ENCODE assay signal across 10 cellular contexts in the genomic region with DNA sequence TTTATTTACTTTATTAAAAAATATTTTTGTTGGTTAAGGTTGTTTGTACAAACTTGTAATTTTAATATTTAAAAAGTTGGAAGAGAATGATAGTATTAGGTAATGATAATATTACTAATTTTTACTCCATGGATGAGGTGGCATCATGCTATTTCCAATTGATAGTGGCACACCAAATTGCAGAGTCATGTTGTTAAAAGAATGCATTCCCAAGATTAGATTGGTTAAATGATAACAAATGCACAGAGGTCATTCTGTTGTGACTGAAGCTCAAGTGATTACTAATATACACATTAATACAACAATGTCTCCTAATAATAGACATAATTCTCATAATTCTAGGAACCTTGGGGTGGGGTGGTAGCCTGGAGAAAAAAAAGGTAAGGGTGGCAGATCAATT. TPM values are rescaled to one million over a fixed set of nuclear protein-coding genes. Genes with fewer than 3 reads are reported as not detected.
DNase-seq lines count a peak whose midpoint lies in the region; ATAC-seq and TF ChIP-seq lines count a peak whose summit lies in the region.
"Had no signal": no experiment of that assay in that cellular context is flagged by ENCODE, and none has a peak within 500 bp of the region (broad histone marks: within the 10 kb centered on the region; RNA-seq: fewer than 3 reads in every experiment).

No MANE protein-coding gene starts in this region.

- DNase-seq in T-helper 2 cell treated with Interferon-gamma antibody and Interleukin-4, amounts not matched to agents 5 μg/mL and 100 μg/mL, for 36 hours (ENCODE audit: low spot score) = no peak
- DNase-seq in T-helper 2 cell = no peak
- no peak for DNase-seq in HCT116 (ENCODE audit: low read depth, low spot score)
- no peak for DNase-seq in activated CD8-positive, alpha-beta T cell treated with anti-CD3 and anti-CD28 coated beads for 36 hours
- DNase-seq in mesenchymal stem cell = no peak
- no peak for DNase-seq in SKM-1 treated with dmso at 0.1 percent for 144 hours (lab: John Stamatoyannopoulos, UW; ENCODE audit: unreplicated experiment)
- DNase-seq in kidney glomerular epithelial cell (lab: John Stamatoyannopoulos, UW) = no peak

- peaks cover 27% of the 10 kb centered on the region for H3K9me3 Mint-ChIP-seq in T-helper 2 cell treated with Interferon-gamma antibody and Interleukin-4, amounts not matched to agents 5 μg/mL and 100 μg/mL, for 36 hours
- H3K9me3 Mint-ChIP-seq in activated CD8-positive, alpha-beta T cell treated with anti-CD3 and anti-CD28 coated beads for 36 hours = peaks cover 15% of the 10 kb centered on the region

- no peak overlapping the region for H2BK12ac ChIP-seq in mesenchymal stem cell (ENCODE audit: low read length in 2 of 2)

- H3K4ac ChIP-seq in mesenchymal stem cell (ENCODE audit: low read depth in 1 of 2, low read length in 2 of 2) = no peak overlapping the region

- H3K4me3 ChIP-seq in HCT116 (replicated peaks in 1 of 2; ENCODE audit: low read depth in 1 of 2, low read length in 2 of 2) (no peak overlapping the region), mesenchymal stem cell (ENCODE audit: insufficient read depth in 1 of 2, low read depth in 1 of 2, low read length in 2 of 2) (no peak overlapping the region)
- H3K4me3 ChIP-seq: cardiac muscle cell, neural progenitor cell had no signal

- H3K36me3 ChIP-seq in HCT116 (ENCODE audit: control insufficient read depth in 1 of 2, insufficient read depth in 2 of 2, low read length in 2 of 2) (no peaks in the 10 kb centered on the region), mesenchymal stem cell (ENCODE audit: control insufficient read depth in 1 of 2, insufficient read depth in 2 of 2, low read depth in 1 of 2, low read length in 2 of 2) (no peaks in the 10 kb centered on the region)
- H3K36me3 ChIP-seq: cardiac muscle cell, neural progenitor cell had no signal

- TF ChIP-seq RAD21 in HCT116 (IDR thresholded peaks at IDR 0.05; ENCODE audit: low read depth) = no peak

- no peaks in the 10 kb centered on the region for H3K27me3 Mint-ChIP-seq in T-helper 2 cell treated with Interferon-gamma antibody and Interleukin-4, amounts not matched to agents 5 μg/mL and 100 μg/mL, for 36 hours (ENCODE audit: low read depth)
- no peaks in the 10 kb centered on the region for H3K27me3 Mint-ChIP-seq in activated CD8-positive, alpha-beta T cell treated with anti-CD3 and anti-CD28 coated beads for 36 hours

- peak overlapping the region; percentile 76 for H3K27ac Mint-ChIP-seq in T-helper 2 cell treated with Interferon-gamma antibody and Interleukin-4, amounts not matched to agents 5 μg/mL and 100 μg/mL, for 36 hours
- H3K27ac Mint-ChIP-seq in activated CD8-positive, alpha-beta T cell treated with anti-CD3 and anti-CD28 coated beads for 36 hours = peak overlapping the region; percentile 68
- H3K27ac Mint-ChIP-seq: neural progenitor cell had no signal

- POLR2A ChIA-PET in HCT116 (lab: Charles Lee) = no interaction called here
- POLR2A ChIA-PET in activated CD8-positive, alpha-beta T cell treated with anti-CD3 and anti-CD28 coated beads for 36 hours (lab: Charles Lee) = interaction anchor here (0.7 to 1.4 kb wide), 3 partner anchors 26 to 311 kb away, joined by 3 to 6 read pairs (median 3); a partner anchor contains a TSS

- no peaks in the 10 kb centered on the region for H4K20me1 ChIP-seq in HCT116 (ENCODE audit: insufficient read depth)

- peaks cover 46% of the 10 kb centered on the region for H3K36me3 Mint-ChIP-seq in T-helper 2 cell treated with Interferon-gamma antibody and Interleukin-4, amounts not matched to agents 5 μg/mL and 100 μg/mL, for 36 hours (ENCODE audit: low read depth)
- peaks cover 27% of the 10 kb centered on the region for H3K36me3 Mint-ChIP-seq in activated CD8-positive, alpha-beta T cell treated with anti-CD3 and anti-CD28 coated beads for 36 hours (ENCODE audit: low read depth)
- H3K36me3 Mint-ChIP-seq: neural progenitor cell had no signal

- no peak overlapping the region for H2BK120ac ChIP-seq in mesenchymal stem cell (ENCODE audit: low read depth, low read length)

- H3K23ac ChIP-seq in mesenchymal stem cell (ENCODE audit: low read length in 2 of 2) = no peak overlapping the region

- BruUV-seq in HCT116 (replicated peaks; lab: Mats Ljungman, UMichigan) = no TSS peak

- no peak overlapping the region for H2AK5ac ChIP-seq in mesenchymal stem cell (ENCODE audit: low read length, severe bottlenecking)

- no peak overlapping the region for H2BK15ac ChIP-seq in mesenchymal stem cell (ENCODE audit: low read depth, poor library complexity, severe bottlenecking)

- no peaks in the 10 kb centered on the region for H3K79me2 ChIP-seq in HCT116 (ENCODE audit: insufficient read depth, low read length)

- RAD21 ChIA-PET in HCT116 (lab: Charles Lee; ENCODE audit: low non-redundant PET in 1 of 2, low total read pairs in 2 of 2, uncharacterized antibody in 2 of 2, unreplicated experiment in 2 of 2) = interaction anchor here (1.0 to 1.5 kb wide), 2 partner anchors 48 to 91 kb away, joined by 4 to 7 read pairs; no protein-coding TSS in a partner anchor

- 0 out of 2 replicates have a peak overlapping the region, but pooled peaks have one; percentile 0 for H3K4me2 ChIP-seq in HCT116 (ENCODE audit: low read length)
- H3K4me2 ChIP-seq in mesenchymal stem cell (ENCODE audit: low read length, poor library complexity, severe bottlenecking) = no peak overlapping the region
- H3K4me2 ChIP-seq: neural progenitor cell had no signal

- H3K4me1 ChIP-seq in HCT116 (ENCODE audit: control insufficient read depth in 1 of 2, insufficient read depth in 2 of 2, low read length in 2 of 2) (peaks cover 10 to 39% of the 10 kb centered on the region in 2 experiments; a peak in 3 of 4 replicates), mesenchymal stem cell (ENCODE audit: control insufficient read depth, insufficient read depth, low read depth, low read length) (peaks cover 2% of the 10 kb centered on the region)
- H3K4me1 ChIP-seq: neural progenitor cell had no signal

- H2AFZ ChIP-seq in HCT116 (ENCODE audit: low read depth, low read length, poor library complexity, severe bottlenecking) (peak overlapping the region; percentile 78), mesenchymal stem cell (ENCODE audit: low read depth, low read length) (no peak overlapping the region)
- H2AFZ ChIP-seq: neural progenitor cell had no signal

- H3K9ac ChIP-seq in HCT116 (ENCODE audit: low read length) (no peak overlapping the region), mesenchymal stem cell (ENCODE audit: low read length) (peak overlapping the region; percentile 41)
- H3K9ac ChIP-seq: neural progenitor cell had no signal

- H3K4me3 Mint-ChIP-seq in T-helper 2 cell treated with Interferon-gamma antibody and Interleukin-4, amounts not matched to agents 5 μg/mL and 100 μg/mL, for 36 hours = no peak overlapping the region
- no peak overlapping the region for H3K4me3 Mint-ChIP-seq in activated CD8-positive, alpha-beta T cell treated with anti-CD3 and anti-CD28 coated beads for 36 hours
- H3K4me3 Mint-ChIP-seq: neural progenitor cell had no signal

- no peak overlapping the region for H3K14ac ChIP-seq in mesenchymal stem cell (ENCODE audit: low read length in 2 of 2)

- CTCF ChIA-PET in HCT116 (lab: Charles Lee) = interaction anchor here (1.0 to 4.1 kb wide), 14 partner anchors 12 to 443 kb away, joined by 3 to 53 read pairs (median 6); a partner anchor contains a TSS
- CTCF ChIA-PET in activated CD8-positive, alpha-beta T cell treated with anti-CD3 and anti-CD28 coated beads for 36 hours (lab: Charles Lee) = interaction anchor here (0.8 to 7.7 kb wide), 22 partner anchors 13 to 443 kb away, joined by 3 to 65 read pairs (median 6); a partner anchor contains a TSS

- intact Hi-C loops in HCT116 (cut with micrococcal nuclease) = loop anchor here (2.0 kb wide), 2 partner anchors 48 to 190 kb away; a partner anchor contains a TSS
- intact Hi-C loops in activated CD8-positive, alpha-beta T cell treated with anti-CD3 and anti-CD28 coated beads for 36 hours (cut with micrococcal nuclease) = loop anchor here (2.0 to 5.0 kb wide), 6 partner anchors 34 to 194 kb away; no protein-coding TSS in a partner anchor

- H3K9me3 ChIP-seq in HCT116 (ENCODE audit: control insufficient read depth in 1 of 2, insufficient read depth in 1 of 2, low read depth in 1 of 2, low read length in 2 of 2) = no peaks in the 10 kb centered on the region; a peak in 1 of 4 replicates
- peaks cover 5% of the 10 kb centered on the region for H3K9me3 ChIP-seq in mesenchymal stem cell (ENCODE audit: control insufficient read depth, low read length)

- H3K27ac ChIP-seq in HCT116 (ENCODE audit: low read depth, low read length) (no peak overlapping the region), mesenchymal stem cell (ENCODE audit: low read length, poor library complexity, severe bottlenecking) (no peak overlapping the region)
- H3K27ac ChIP-seq: cardiac muscle cell, neural progenitor cell had no signal

- H3K4me1 Mint-ChIP-seq in T-helper 2 cell treated with Interferon-gamma antibody and Interleukin-4, amounts not matched to agents 5 μg/mL and 100 μg/mL, for 36 hours (ENCODE audit: low read depth) = peaks cover 55% of the 10 kb centered on the region
- H3K4me1 Mint-ChIP-seq in activated CD8-positive, alpha-beta T cell treated with anti-CD3 and anti-CD28 coated beads for 36 hours (ENCODE audit: low read depth) = peaks cover 78% of the 10 kb centered on the region

- H4K8ac ChIP-seq in mesenchymal stem cell (ENCODE audit: low read length) = no peak overlapping the region

- H3K79me1 ChIP-seq in mesenchymal stem cell (replicated peaks; ENCODE audit: low read length, poor library complexity, severe bottlenecking) = no peaks in the 10 kb centered on the region

- H2BK5ac ChIP-seq in mesenchymal stem cell (ENCODE audit: low read depth, low read length, poor library complexity, severe bottlenecking) = no peak overlapping the region

- no peak for TF ChIP-seq POLR2A in HCT116 (IDR thresholded peaks at IDR 0.05; ENCODE audit: borderline replicate concordance, extremely low read depth, insufficient read depth, insufficient read length)

- ATAC-seq in HCT116 = no peak
- no peak for ATAC-seq in activated CD8-positive, alpha-beta T cell treated with anti-CD3 and anti-CD28 coated beads for 36 hours
- ATAC-seq in HG03039 (IDR thresholded peaks at IDR 0.05; ENCODE audit: unreplicated experiment) = no peak

- H3K18ac ChIP-seq in mesenchymal stem cell (ENCODE audit: low read depth in 1 of 2, low read length in 2 of 2) = no peak overlapping the region

- TF ChIP-seq CTCF in HCT116 (IDR thresholded peaks at IDR 0.05 in 2 of 3, conservative IDR thresholded peaks at IDR 0.05 in 1 of 3; ENCODE audit: borderline replicate concordance in 1 of 3, insufficient read depth in 1 of 3, low read depth in 2 of 3, low read length in 2 of 3) = no peak
- no peak for TF ChIP-seq CTCF in activated CD8-positive, alpha-beta T cell treated with anti-CD3 and anti-CD28 coated beads for 36 hours (IDR thresholded peaks at IDR 0.05)

- no peaks in the 10 kb centered on the region for H3K9me2 ChIP-seq in HCT116 (ENCODE audit: insufficient read depth)

- no peak overlapping the region for H4K91ac ChIP-seq in mesenchymal stem cell (ENCODE audit: low read length)

- no peaks in the 10 kb centered on the region for H3K27me3 ChIP-seq in HCT116 (ENCODE audit: insufficient read depth, low read length)
- no peaks in the 10 kb centered on the region for H3K27me3 ChIP-seq in mesenchymal stem cell (ENCODE audit: control insufficient read depth in 1 of 2, insufficient read depth in 1 of 2, low read length in 2 of 2)

RNA-seq across cellular contexts. Expression of a gene that starts 6.2 kb away (rescaled TPM):
- total RNA-seq in HCT116 (2021; ENCODE audit: unreplicated experiment) = 13.9 TPM
- polyA plus RNA-seq in HCT116 (2012) = 4.4 and 4.8 TPM in 2 replicates
- 10 to 100 TPM; 10.8 to 11.4 TPM for total RNA-seq in activated CD8-positive, alpha-beta T cell treated with anti-CD3 and anti-CD28 coated beads for 36 hours
- 0.83 TPM for polyA plus RNA-seq in mesenchymal stem cell (2013, experiment 1 of 2)
- polyA plus RNA-seq in mesenchymal stem cell (2013, experiment 2 of 2) = 0.84 TPM
